14 cellular contexts compared by ENCODE assay signal in the genomic region with DNA sequence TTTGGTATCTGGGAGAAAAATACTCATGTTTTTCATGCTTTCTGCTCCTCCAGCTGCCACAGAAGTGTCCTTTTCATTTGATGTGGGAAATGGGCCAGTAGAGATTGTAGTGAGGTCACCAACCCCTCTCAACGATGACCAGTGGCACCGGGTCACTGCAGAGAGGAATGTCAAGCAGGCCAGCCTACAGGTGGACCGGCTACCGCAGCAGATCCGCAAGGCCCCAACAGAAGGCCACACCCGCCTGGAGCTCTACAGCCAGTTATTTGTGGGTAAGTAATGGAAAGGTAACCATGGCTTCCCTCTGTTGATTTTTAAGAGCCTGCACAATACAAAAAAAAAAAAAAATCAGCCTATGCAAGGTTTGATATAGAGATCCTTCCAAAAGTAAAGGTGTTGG.
DNase-seq lines count a peak whose midpoint lies in the region; ATAC-seq and TF ChIP-seq lines count a peak whose summit lies in the region.
"Had no signal": no experiment of that assay in that cellular context is flagged by ENCODE, and none has a peak within 500 bp of the region (broad histone marks: within the 10 kb centered on the region; RNA-seq: fewer than 3 reads in every experiment).

No MANE protein-coding gene starts in this region.

- no peak overlapping the region for H3K4me3 Mint-ChIP-seq in activated naive CD8-positive, alpha-beta T cell treated with anti-CD3 and anti-CD28 coated beads, Interleukin-2, amount 50 U/mL, for 24 hours
- H3K4me3 Mint-ChIP-seq: CD4-positive, CD25-positive, alpha-beta regulatory T cell; CD8-positive, alpha-beta T cell had no signal

- no peaks in the 10 kb centered on the region for H3K9me3 Mint-ChIP-seq in activated naive CD8-positive, alpha-beta T cell treated with anti-CD3 and anti-CD28 coated beads, Interleukin-2, amount 50 U/mL, for 24 hours

- intact Hi-C loops in left lung (cut with DNase I): no loop called here

- DNase-seq in SK-N-MC (ENCODE audit: low read depth, low spot score): no peak
- peak; percentile 48 to 49 for DNase-seq in left lung
- DNase-seq in erythroblast (lab: John Stamatoyannopoulos, UW): no peak
- no peak for DNase-seq in activated naive CD8-positive, alpha-beta T cell treated with anti-CD3 and anti-CD28 coated beads, Interleukin-2, amount 50 U/mL, for 24 hours
- DNase-seq in hepatic stellate cell (ENCODE audit: low spot score): no peak
- DNase-seq: CD4-positive, CD25-positive, alpha-beta regulatory T cell; CD8-positive, alpha-beta T cell; DMS 273 treated with DMSO at 0.1 percent for 48 hours; DND-41; GM23248; H7; HCEC 1CT had no signal

- no peaks in the 10 kb centered on the region for H3K36me3 Mint-ChIP-seq in activated naive CD8-positive, alpha-beta T cell treated with anti-CD3 and anti-CD28 coated beads, Interleukin-2, amount 50 U/mL, for 24 hours (ENCODE audit: low read depth)
- H3K36me3 Mint-ChIP-seq: CD4-positive, CD25-positive, alpha-beta regulatory T cell; CD8-positive, alpha-beta T cell had no signal

- no peak overlapping the region for H3K4me2 ChIP-seq in neural cell (ENCODE audit: low read length)

- no peak overlapping the region for H2AFZ ChIP-seq in neural cell (ENCODE audit: low read depth, low read length)
- H2AFZ ChIP-seq: GM23248 had no signal

- peaks cover 7% of the 10 kb centered on the region for H3K27me3 Mint-ChIP-seq in activated naive CD8-positive, alpha-beta T cell treated with anti-CD3 and anti-CD28 coated beads, Interleukin-2, amount 50 U/mL, for 24 hours

- H3K4me3 ChIP-seq in SK-N-MC (no peak overlapping the region), left lung (no peak overlapping the region), neural cell (ENCODE audit: low read length) (no peak overlapping the region)
- H3K4me3 ChIP-seq: GM23248 had no signal

- H3K9me3 ChIP-seq in SK-N-MC (ENCODE audit: low read depth, low read length): no peaks in the 10 kb centered on the region
- no peaks in the 10 kb centered on the region for H3K9me3 ChIP-seq in left lung
- H3K9me3 ChIP-seq in neural cell (ENCODE audit: low read length): no peaks in the 10 kb centered on the region

- TF ChIP-seq CTCF in left lung (IDR thresholded peaks at IDR 0.05) (no peak), neural cell (IDR thresholded peaks at IDR 0.05; ENCODE audit: poor library complexity, severe bottlenecking) (no peak)

- H3K27ac ChIP-seq in SK-N-MC (peak overlapping the region; percentile 82), left lung (no peak overlapping the region), neural cell (ENCODE audit: low read length) (peak overlapping the region; percentile 1)
- H3K27ac ChIP-seq: C4-2B, GM23248 had no signal

- no peak for TF ChIP-seq EP300 in neural cell (conservative IDR thresholded peaks at IDR 0.05; ENCODE audit: poor library complexity, severe bottlenecking)

- H3K4me1 ChIP-seq in left lung: no peaks in the 10 kb centered on the region

- no peak for TF ChIP-seq RAD21 in neural cell (conservative IDR thresholded peaks at IDR 0.05)

- H3K27me3 ChIP-seq in left lung (no peaks in the 10 kb centered on the region), neural cell (ENCODE audit: insufficient read depth, low read depth, low read length) (no peaks in the 10 kb centered on the region)

- H3K36me3 ChIP-seq in SK-N-MC (ENCODE audit: insufficient read depth, low read length) (0 out of 2 replicates have a peak, but pooled peaks cover 6% of the 10 kb centered on the region), left lung (no peaks in the 10 kb centered on the region), neural cell (ENCODE audit: insufficient read depth, low read length) (no peaks in the 10 kb centered on the region)

- no peak for TF ChIP-seq POLR2A in erythroblast (IDR thresholded peaks at IDR 0.05; ENCODE audit: low read length)

- no peak overlapping the region for H3K9ac ChIP-seq in SK-N-MC (ENCODE audit: insufficient read length)
- no peak overlapping the region for H3K9ac ChIP-seq in neural cell (ENCODE audit: low read length)
- H3K9ac ChIP-seq: GM23248 had no signal

- no peaks in the 10 kb centered on the region for H3K9me2 ChIP-seq in neural cell (ENCODE audit: insufficient read depth, low read length)

- no peaks in the 10 kb centered on the region for H3K79me2 ChIP-seq in neural cell (replicated peaks; ENCODE audit: insufficient read depth, low read length)

- no peaks in the 10 kb centered on the region for H3K4me1 Mint-ChIP-seq in activated naive CD8-positive, alpha-beta T cell treated with anti-CD3 and anti-CD28 coated beads, Interleukin-2, amount 50 U/mL, for 24 hours
- H3K4me1 Mint-ChIP-seq: CD4-positive, CD25-positive, alpha-beta regulatory T cell had no signal

- H3K27ac Mint-ChIP-seq in activated naive CD8-positive, alpha-beta T cell treated with anti-CD3 and anti-CD28 coated beads, Interleukin-2, amount 50 U/mL, for 24 hours: no peak overlapping the region
- H3K27ac Mint-ChIP-seq: CD4-positive, CD25-positive, alpha-beta regulatory T cell; CD8-positive, alpha-beta T cell had no signal

- H3F3A ChIP-seq in neural cell (ENCODE audit: insufficient read depth, low read length, poor library complexity, severe bottlenecking): peaks cover 5% of the 10 kb centered on the region

- ATAC-seq in left lung: peak; percentile 77
- no peak for ATAC-seq in activated naive CD8-positive, alpha-beta T cell treated with anti-CD3 and anti-CD28 coated beads, Interleukin-2, amount 50 U/mL, for 24 hours
- ATAC-seq: CD8-positive, alpha-beta T cell had no signal

- no peaks in the 10 kb centered on the region for H4K20me1 ChIP-seq in neural cell (ENCODE audit: insufficient read depth)

TF ChIP-seq in neural cell, 6 proteins besides CTCF, POLR2A, EP300 and RAD21:
- TF ChIP-seq, protein P1, sequence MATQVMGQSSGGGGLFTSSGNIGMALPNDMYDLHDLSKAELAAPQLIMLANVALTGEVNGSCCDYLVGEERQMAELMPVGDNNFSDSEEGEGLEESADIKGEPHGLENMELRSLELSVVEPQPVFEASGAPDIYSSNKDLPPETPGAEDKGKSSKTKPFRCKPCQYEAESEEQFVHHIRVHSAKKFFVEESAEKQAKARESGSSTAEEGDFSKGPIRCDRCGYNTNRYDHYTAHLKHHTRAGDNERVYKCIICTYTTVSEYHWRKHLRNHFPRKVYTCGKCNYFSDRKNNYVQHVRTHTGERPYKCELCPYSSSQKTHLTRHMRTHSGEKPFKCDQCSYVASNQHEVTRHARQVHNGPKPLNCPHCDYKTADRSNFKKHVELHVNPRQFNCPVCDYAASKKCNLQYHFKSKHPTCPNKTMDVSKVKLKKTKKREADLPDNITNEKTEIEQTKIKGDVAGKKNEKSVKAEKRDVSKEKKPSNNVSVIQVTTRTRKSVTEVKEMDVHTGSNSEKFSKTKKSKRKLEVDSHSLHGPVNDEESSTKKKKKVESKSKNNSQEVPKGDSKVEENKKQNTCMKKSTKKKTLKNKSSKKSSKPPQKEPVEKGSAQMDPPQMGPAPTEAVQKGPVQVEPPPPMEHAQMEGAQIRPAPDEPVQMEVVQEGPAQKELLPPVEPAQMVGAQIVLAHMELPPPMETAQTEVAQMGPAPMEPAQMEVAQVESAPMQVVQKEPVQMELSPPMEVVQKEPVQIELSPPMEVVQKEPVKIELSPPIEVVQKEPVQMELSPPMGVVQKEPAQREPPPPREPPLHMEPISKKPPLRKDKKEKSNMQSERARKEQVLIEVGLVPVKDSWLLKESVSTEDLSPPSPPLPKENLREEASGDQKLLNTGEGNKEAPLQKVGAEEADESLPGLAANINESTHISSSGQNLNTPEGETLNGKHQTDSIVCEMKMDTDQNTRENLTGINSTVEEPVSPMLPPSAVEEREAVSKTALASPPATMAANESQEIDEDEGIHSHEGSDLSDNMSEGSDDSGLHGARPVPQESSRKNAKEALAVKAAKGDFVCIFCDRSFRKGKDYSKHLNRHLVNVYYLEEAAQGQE (IDR thresholded peaks at IDR 0.05; ENCODE audit: borderline replicate concordance): no peak
- TF ChIP-seq MXI1 (conservative IDR thresholded peaks at IDR 0.05; ENCODE audit: poor library complexity, severe bottlenecking): no peak
- no peak for TF ChIP-seq EZH2 (IDR thresholded peaks at IDR 0.05; ENCODE audit: borderline replicate concordance, insufficient read depth, low read length, poor library complexity, severe bottlenecking)
- no peak for TF ChIP-seq SMC3 (conservative IDR thresholded peaks at IDR 0.05; ENCODE audit: poor library complexity)
- no peak for TF ChIP-seq TAF1 (IDR thresholded peaks at IDR 0.05; ENCODE audit: low read depth)

Comparison
In these comparisons a context has a peak if more than half of its experiments do, and no peak if none do; other contexts are left out.
1. DNase-seq: peak in left lung (2 of 2); none in SK-N-MC (single experiment), erythroblast (0 of 2), activated naive CD8-positive, alpha-beta T cell treated with anti-CD3 and anti-CD28 coated beads, Interleukin-2, amount 50 U/mL, for 24 hours (single experiment) and hepatic stellate cell (single experiment).
2. H3K27ac ChIP-seq: peak in SK-N-MC (single experiment) and neural cell (single experiment); none in left lung (0 of 2).